Comparison of ENCODE assay signal across 26 cellular contexts in genomic region chr11:78281511-78281910, GRCh38.
"Had no signal": no experiment of that assay in that cellular context is flagged by ENCODE, and none has a peak within 500 bp of the region (broad histone marks: within the 10 kb centered on the region; RNA-seq: fewer than 3 reads in every experiment).

No MANE protein-coding gene starts in this region.

- H3K27ac ChIP-seq: ascending aorta, cardiac muscle cell, SJSA1 had no signal

- H3K4me1 ChIP-seq: SJSA1 had no signal

- H3K36me3 ChIP-seq: cardiac muscle cell, SJSA1 had no signal

- H3K27me3 ChIP-seq: ascending aorta, cardiac muscle cell, SJSA1 had no signal

- ATAC-seq: activated naive CD4-positive, alpha-beta T cell treated with anti-CD3 and anti-CD28 coated beads, Interleukin-2, amount 50 U/mL, for 72 hours; activated naive CD8-positive, alpha-beta T cell treated with anti-CD3 and anti-CD28 coated beads, Interleukin-2, amount 50 U/mL, for 24 hours; activated T-cell treated with anti-CD3 and anti-CD28 coated beads, Interleukin-2, amount 50 U/mL, for 4 hours; PC-3; SK-N-SH treated with all-trans-retinoic acid at 6 μM for 48 hours; WTC11 had no signal

- H3K4me3 ChIP-seq: ascending aorta, cardiac muscle cell, SJSA1 had no signal

- DNase-seq: activated CD4-positive, alpha-beta T cell treated with anti-CD3 and anti-CD28 coated beads, Interleukin-2, amount 10 ng/mL, durations not matched to agents 24 days and 14 days; activated CD4-positive, alpha-beta T cell treated with anti-CD3 and anti-CD28 coated beads, Interleukin-2, amount 50 U/mL, for 48 hours; activated CD4-positive, CD25-positive, alpha-beta regulatory T cell treated with anti-CD3 and anti-CD28 coated beads, Interleukin-2, amount 50 U/mL, for 72 hours; activated CD8-positive, alpha-beta memory T cell treated with anti-CD3 and anti-CD28 coated beads for 24 hours; activated effector memory CD4-positive, alpha-beta T cell treated with anti-CD3 and anti-CD28 coated beads, Interleukin-2, amount 50 U/mL, for 16 hours; activated naive CD4-positive, alpha-beta T cell treated with Interleukin-2 at 50 U/mL for 16 hours; activated naive CD8-positive, alpha-beta T cell treated with anti-CD3 and anti-CD28 coated beads, Interleukin-2, amount 50 U/mL, for 24 hours; activated T-cell treated with anti-CD3 and anti-CD28 coated beads, Interleukin-2, amount 50 U/mL, for 4 hours; amniotic stem cell; Kasumi-1; MV-4-11; NCI-H1092 treated with DMSO at 0.1 percent for 48 hours; NCI-H1417 treated with DMSO at 0.1 percent for 48 hours; NCI-H1694 treated with DMSO at 0.1 percent for 48 hours; NCI-H2029 treated with DMSO at 0.1 percent for 48 hours; NCI-H510A treated with DMSO at 0.1 percent for 48 hours; PC-3; SHP77; SW 1271; T-helper 9 cell had no signal

- H3K9me3 ChIP-seq: ascending aorta, SJSA1 had no signal
